In genomic region chr16:8096211-8096610, GRCh38 we compare ENCODE assay signal across 29 cellular contexts.
"Had no signal": no experiment of that assay in that cellular context is flagged by ENCODE, and none has a peak within 500 bp of the region (broad histone marks: within the 10 kb centered on the region; RNA-seq: fewer than 3 reads in every experiment).

No MANE protein-coding gene starts in this region.

- H3K27ac ChIP-seq: left lung, lower lobe of right lung, neural progenitor cell, neutrophil, parathyroid adenoma, psoas muscle, right atrium auricular region, right lobe of liver, skin epidermis, stomach, testis, tibial artery, uterus had no signal

- H3K4me3 ChIP-seq: left lung, lower lobe of right lung, neural progenitor cell, psoas muscle, right atrium auricular region, right lobe of liver, skin epidermis, stomach, testis, tibial artery, uterus had no signal

- DNase-seq: hypothalamus; immature natural killer cell; kidney; left colon; left lung; lower lobe of right lung; mammary epithelial cell; mesenchymal stem cell; naive B cell; natural killer cell; nephron progenitor cell; occipital lobe; psoas muscle; right lobe of liver; stimulated activated CD4-positive, alpha-beta T cell treated with anti-CD3 and anti-CD28 coated beads, Interleukin-12 subunit alpha, Interleukin-12 subunit beta, amount 100 ng/mL, for 4 hours; stimulated activated CD4-positive, alpha-beta T cell treated with anti-CD3 and anti-CD28 coated beads, Interleukin-15, amount 100 ng/mL, for 24 hours; stimulated activated CD4-positive, alpha-beta T cell treated with anti-CD3 and anti-CD28 coated beads, Interleukin-2, amount 100 ng/mL, for 24 hours; stimulated activated CD4-positive, alpha-beta T cell treated with anti-CD3 and anti-CD28 coated beads, Interleukin-4, amount 100 ng/mL, for 1 hour; stimulated activated naive B cell treated with anti-CD40 and anti-IgM and Interleukin-4, amounts not matched to agents 10 μg/mL and 1 μg/mL and 100 μg/mL, for 72 hours; stimulated activated naive CD8-positive, alpha-beta T cell treated with anti-CD3 and anti-CD28 coated beads, Interleukin-15, Interleukin-2, amounts not matched to agents 100 U/mL and 50 U/mL, for 24 hours; stomach; testis; tibial artery; uterus had no signal
